In genomic region chr9:116842658-116843057, GRCh38 we compare ENCODE assay signal across 17 cellular contexts.
DNase-seq lines count a peak whose midpoint lies in the region; ATAC-seq, FAIRE-seq and TF ChIP-seq lines count a peak whose summit lies in the region.
"Had no signal": no experiment of that assay in that cellular context is flagged by ENCODE, and none has a peak within 500 bp of the region (broad histone marks: within the 10 kb centered on the region; RNA-seq: fewer than 3 reads in every experiment).

No MANE protein-coding gene starts in this region.

- no peaks in the 10 kb centered on the region for H4K20me1 ChIP-seq in K562 (replicated peaks; ENCODE audit: control insufficient read depth, insufficient read depth, low read length)

- TF ChIP-seq RAD21 in K562 (CRISPR knock-in tag; conservative IDR thresholded peaks at IDR 0.05 in 1 of 2, IDR thresholded peaks at IDR 0.05 in 1 of 2), result no peak

- H3K4me1 ChIP-seq in K562 (replicated peaks in 1 of 2; ENCODE audit: control insufficient read depth in 2 of 2, insufficient read depth in 2 of 2, low read length in 2 of 2), result no peaks in the 10 kb centered on the region
- H3K4me1 ChIP-seq: spleen had no signal

- no peak for TF ChIP-seq EP300 in K562 (IDR thresholded peaks at IDR 0.05; ENCODE audit: low read length)

- H3K36me3 ChIP-seq in K562 (ENCODE audit: control insufficient read depth, insufficient read depth, low read length), result no peaks in the 10 kb centered on the region
- H3K36me3 ChIP-seq: spleen had no signal

- DNase-seq in DMS53 (lab: John Stamatoyannopoulos, UW) (peak; percentile 5), DMS53 treated with DMSO at 0.1 percent for 48 hours (lab: John Stamatoyannopoulos, UW; ENCODE audit: unreplicated experiment) (no peak), NCI-H2171 (lab: John Stamatoyannopoulos, UW) (peak; percentile 25), K562 (ENCODE audit: extremely low read depth in 1 of 4, low spot score in 3 of 4) (peak in 2 of 4 experiments; percentile 11), retina (peak; percentile 26), foreskin melanocyte (no peak), NK-92 (lab: John Stamatoyannopoulos, UW; ENCODE audit: unreplicated experiment) (no peak)
- DNase-seq in stimulated activated CD4-positive, alpha-beta T cell treated with anti-CD3 and anti-CD28 coated beads, Interleukin-12 subunit alpha, Interleukin-12 subunit beta, amount 100 ng/mL, for 4 hours, result no peak
- DNase-seq: 8988T; activated CD4-positive, alpha-beta T cell treated with anti-CD3 and anti-CD28 coated beads, Interleukin-2, amount 50 U/mL, for 1 hour; amygdala; CD8-positive, alpha-beta memory T cell; IMR-90; spleen; T-helper 2 cell had no signal

- in situ Hi-C loops in K562 (cut with MboI), result no loop called here

- H3K27ac ChIP-seq in K562 (ENCODE audit: extremely low read depth, low read depth, low read length), result no peak overlapping the region
- H3K27ac ChIP-seq: coronary artery, spleen had no signal

- POLR2A ChIA-PET in K562 (lab: Yijun Ruan, JAX), result no interaction called here

- H3K79me2 ChIP-seq in K562 (ENCODE audit: control insufficient read depth, insufficient read depth, low read length), result no peaks in the 10 kb centered on the region

- H3K4me3 ChIP-seq in K562, result no peak overlapping the region
- H3K4me3 ChIP-seq: coronary artery, spleen had no signal

- CTCF ChIA-PET in K562 (lab: Yijun Ruan, JAX; ENCODE audit: low intra/inter-chr PET ratio), result no interaction called here

- FAIRE-seq in K562 (lab: Jason Lieb, UNC), result no peak

- no peak overlapping the region for H3K4me2 ChIP-seq in K562 (ENCODE audit: insufficient read depth, low read length)

- no TSS peak for BruUV-seq in K562 (replicated peaks; lab: Mats Ljungman, UMichigan)

- no peak for TF ChIP-seq CTCF in K562 (IDR thresholded peaks at IDR 0.05 in 2 of 3, conservative IDR thresholded peaks at IDR 0.05 in 1 of 3; ENCODE audit: insufficient read depth in 2 of 3, low read depth in 1 of 3, low read length in 3 of 3)

- intact Hi-C loops in K562 (cut with micrococcal nuclease), result no loop called here

- H3K27me3 ChIP-seq in K562 (ENCODE audit: control insufficient read depth in 2 of 2, insufficient read depth in 2 of 2, low read length in 2 of 2), result no peaks in the 10 kb centered on the region
- H3K27me3 ChIP-seq: spleen had no signal

- TF ChIP-seq POLR2A in K562 (conservative IDR thresholded peaks at IDR 0.05), result no peak

- H2AFZ ChIP-seq in K562 (ENCODE audit: low read depth, low read length), result no peak overlapping the region

- H3K9me1 ChIP-seq in K562 (ENCODE audit: control insufficient read depth, insufficient read depth, low read length), result peaks cover 2% of the 10 kb centered on the region

- no peaks in the 10 kb centered on the region for H3K9me3 ChIP-seq in K562 (replicated peaks; ENCODE audit: control insufficient read depth, insufficient read depth, low read depth, low read length)
- H3K9me3 ChIP-seq: spleen had no signal

- no peak overlapping the region for H3K9ac ChIP-seq in K562 (ENCODE audit: insufficient read depth in 1 of 2, low read depth in 2 of 2, low read length in 2 of 2)

- peak; percentile 52; the same call in 1 of the 3 replicates for ATAC-seq in K562
- ATAC-seq: activated T-helper 17 cell treated with anti-CD3 and anti-CD28 coated beads, Interleukin-2, amount 50 U/mL, for 72 hours had no signal

- WGBS in K562 (ENCODE audit: insufficient coverage, low coverage, missing lambda C conversion rate), result 3% methylated on average over 5 of the region's 6 CpGs

TF ChIP-seq in K562, 482 proteins besides CTCF, POLR2A, EP300 and RAD21:
- TF ChIP-seq HLTF (IDR thresholded peaks at IDR 0.05), result no peak

Comparison
In these comparisons a context has a peak if more than half of its experiments do, and no peak if none do; other contexts are left out.
1. DNase-seq: peak in DMS53 (single experiment), NCI-H2171 (single experiment) and retina (single experiment); none in DMS53 treated with DMSO at 0.1 percent for 48 hours (single experiment), foreskin melanocyte (single experiment), stimulated activated CD4-positive, alpha-beta T cell treated with anti-CD3 and anti-CD28 coated beads, Interleukin-12 subunit alpha, Interleukin-12 subunit beta, amount 100 ng/mL, for 4 hours (single experiment) and NK-92 (single experiment).